ENCODE assay signal across 24 cellular contexts in the genomic region with DNA sequence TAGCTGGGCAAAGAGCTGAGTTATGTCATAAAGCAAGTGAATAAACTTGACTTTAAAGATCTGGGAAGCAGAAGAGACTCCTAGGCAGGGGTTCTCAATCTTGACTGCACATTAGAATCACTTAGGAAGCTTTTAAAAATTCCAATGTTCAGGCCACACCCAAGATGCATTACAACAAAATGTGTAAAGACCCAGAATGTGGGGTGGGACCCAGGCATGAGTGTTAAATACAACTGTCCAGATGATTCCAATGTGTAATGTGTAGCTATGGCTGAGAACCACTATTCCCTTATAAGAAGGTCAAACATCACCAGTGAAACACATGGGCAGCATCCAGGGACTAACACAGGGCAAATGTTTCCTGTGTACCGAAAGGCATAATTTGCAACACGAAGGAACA.
DNase-seq lines count a peak whose midpoint lies in the region; ATAC-seq and TF ChIP-seq lines count a peak whose summit lies in the region.
"Had no signal": no experiment of that assay in that cellular context is flagged by ENCODE, and none has a peak within 500 bp of the region (broad histone marks: within the 10 kb centered on the region; RNA-seq: fewer than 3 reads in every experiment).

No MANE protein-coding gene starts in this region.

- peak; percentile 67 for DNase-seq in BJ (ENCODE audit: low read depth)
- no peak for DNase-seq in HFFc6
- no peak for DNase-seq in chondrocyte (ENCODE audit: low spot score)
- DNase-seq in mesothelial cell of epicardium (ENCODE audit: low spot score in 2 of 2, unreplicated experiment in 2 of 2): no peak
- no peak for DNase-seq in activated CD4-positive, alpha-beta T cell treated with anti-CD3 and anti-CD28 coated beads for 48 hours
- DNase-seq in activated effector memory CD4-positive, alpha-beta T cell treated with anti-CD3 and anti-CD28 coated beads, Interleukin-2, amount 50 U/mL, for 16 hours: no peak
- no peak for DNase-seq in SK-N-DZ (ENCODE audit: low spot score)
- DNase-seq: activated CD8-positive, alpha-beta memory T cell treated with anti-CD3 and anti-CD28 coated beads, Interleukin-2, amount 50 U/mL, for 48 hours; activated gamma-delta T cell; amygdala; CD8-positive, alpha-beta T cell; dorsolateral prefrontal cortex; H9; Kasumi-1; left colon; NCI-H1092 treated with DMSO at 0.1 percent for 48 hours; NCI-H524; psoas muscle; small intestine; stimulated activated CD4-positive, alpha-beta T cell treated with anti-CD3 and anti-CD28 coated beads, Interleukin-2, amount 100 ng/mL, for 48 hours; stomach had no signal

- no peak overlapping the region for H3K4me3 ChIP-seq in BJ (ENCODE audit: low read depth, low read length)
- H3K4me3 ChIP-seq: dorsolateral prefrontal cortex, neural progenitor cell, psoas muscle, stomach had no signal

- H3K4me1 Mint-ChIP-seq in HFFc6 (ENCODE audit: low read depth): peaks cover 78% of the 10 kb centered on the region
- H3K4me1 Mint-ChIP-seq in chondrocyte (ENCODE audit: low read depth): peaks cover 64% of the 10 kb centered on the region
- peaks cover 51% of the 10 kb centered on the region for H3K4me1 Mint-ChIP-seq in mesothelial cell of epicardium
- H3K4me1 Mint-ChIP-seq: H9, neural progenitor cell had no signal

- H3K27me3 Mint-ChIP-seq in HFFc6 (ENCODE audit: insufficient read depth) (no peaks in the 10 kb centered on the region), chondrocyte (ENCODE audit: low read depth) (no peaks in the 10 kb centered on the region), mesothelial cell of epicardium (ENCODE audit: low read depth) (no peaks in the 10 kb centered on the region)
- H3K27me3 Mint-ChIP-seq: type B pancreatic cell had no signal

- H3K36me3 Mint-ChIP-seq in HFFc6 (ENCODE audit: low read depth) (peaks cover 7% of the 10 kb centered on the region; the same call in 1 of the 2 replicates), chondrocyte (ENCODE audit: low read depth) (peaks cover 7% of the 10 kb centered on the region), mesothelial cell of epicardium (no peaks in the 10 kb centered on the region)
- H3K36me3 Mint-ChIP-seq: CD8-positive, alpha-beta T cell; neural progenitor cell had no signal

- H3K27ac Mint-ChIP-seq in HFFc6 (peak overlapping the region; percentile 75), chondrocyte (ENCODE audit: unreplicated experiment) (peak overlapping the region; percentile 74), mesothelial cell of epicardium (peak overlapping the region; percentile 86)
- H3K27ac Mint-ChIP-seq: CD8-positive, alpha-beta T cell; H9; neural progenitor cell had no signal

- CTCF ChIA-PET in BJ (lab: Yijun Ruan, JAX): interaction anchor here (1.0 to 1.5 kb wide), 3 partner anchors 10 to 179 kb away, joined by 3 to 4 read pairs (median 3); no protein-coding TSS in a partner anchor

- H3K4me3 Mint-ChIP-seq in HFFc6 (peak overlapping the region; percentile 21; the same call in 1 of the 2 replicates), chondrocyte (ENCODE audit: unreplicated experiment) (no peak overlapping the region), mesothelial cell of epicardium (no peak overlapping the region)
- H3K4me3 Mint-ChIP-seq: CD8-positive, alpha-beta T cell; H9; neural progenitor cell; type B pancreatic cell had no signal

- H3K36me3 ChIP-seq in BJ (ENCODE audit: control insufficient read depth, insufficient read depth, low read length): no peaks in the 10 kb centered on the region
- H3K36me3 ChIP-seq: neural progenitor cell, stomach had no signal

- POLR2A ChIA-PET in BJ (lab: Charles Lee): no interaction called here

- TF ChIP-seq CTCF in BJ (IDR thresholded peaks at IDR 0.05; ENCODE audit: insufficient read depth, low read depth, low read length) (no peak), HFFc6 (IDR thresholded peaks at IDR 0.05) (no peak), chondrocyte (IDR thresholded peaks at IDR 0.05) (no peak), mesothelial cell of epicardium (IDR thresholded peaks at IDR 0.05; ENCODE audit: unreplicated experiment) (no peak)

- H3K9me3 Mint-ChIP-seq in HFFc6: no peaks in the 10 kb centered on the region
- peaks cover 2% of the 10 kb centered on the region for H3K9me3 Mint-ChIP-seq in chondrocyte (ENCODE audit: low read depth)
- no peaks in the 10 kb centered on the region for H3K9me3 Mint-ChIP-seq in mesothelial cell of epicardium
- H3K9me3 Mint-ChIP-seq: CD8-positive, alpha-beta T cell; H9; neural progenitor cell had no signal

- no peak for ATAC-seq in HG03354 (IDR thresholded peaks at IDR 0.05; ENCODE audit: poor library complexity, severe bottlenecking, unreplicated experiment)
- ATAC-seq: CD8-positive, alpha-beta T cell; psoas muscle had no signal

- H3K27me3 ChIP-seq in BJ (ENCODE audit: control insufficient read depth, insufficient read depth, low read length): no peaks in the 10 kb centered on the region
- H3K27me3 ChIP-seq: dorsolateral prefrontal cortex, neural progenitor cell, stomach had no signal
